ENCODE assay signal across 8 cellular contexts in the genomic region with DNA sequence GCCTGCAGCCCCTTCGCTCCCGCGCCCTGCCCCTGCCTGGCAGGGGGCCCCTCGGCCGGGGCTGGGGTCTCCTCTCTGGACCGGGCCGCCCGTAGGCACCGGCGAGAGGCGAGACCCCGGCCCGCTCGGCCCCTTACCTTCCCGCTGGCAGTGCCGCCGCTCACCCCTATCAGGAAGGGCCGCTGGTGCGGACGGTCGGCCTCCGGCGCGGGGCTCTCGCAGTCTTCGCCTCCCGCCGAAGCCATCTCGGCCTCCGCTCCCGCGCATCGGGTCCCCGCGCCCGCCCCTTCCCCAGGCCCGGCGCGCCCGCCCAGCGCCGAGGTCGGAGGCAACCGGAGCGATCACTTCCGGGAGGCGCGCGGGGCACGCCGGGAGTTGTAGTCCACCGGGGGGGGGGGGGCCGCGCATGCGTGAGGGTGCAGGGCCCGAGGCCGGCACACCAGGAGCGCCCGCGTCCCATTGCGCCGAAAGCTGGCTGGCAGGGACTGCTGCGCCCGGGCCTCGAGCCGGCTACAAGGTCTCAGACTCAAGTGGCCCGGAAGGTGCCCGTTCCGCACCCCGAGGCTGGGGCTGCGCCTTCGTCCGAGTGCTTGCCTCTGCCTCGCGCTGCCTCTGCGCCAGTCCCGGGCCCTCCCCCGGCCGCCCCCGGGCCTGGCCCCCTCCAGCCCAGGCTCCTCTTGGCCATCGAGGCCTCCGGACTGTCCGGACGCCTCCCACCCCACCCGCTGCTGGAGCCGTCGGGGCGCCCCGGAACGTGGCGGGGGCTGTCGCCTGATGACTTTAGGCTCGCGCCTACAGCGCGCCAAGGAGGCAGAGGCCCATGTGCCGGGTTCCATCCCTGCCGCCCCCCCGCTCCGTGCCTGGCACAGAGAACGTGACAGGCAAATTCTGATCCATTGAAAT. TPM values are rescaled to one million over a fixed set of nuclear protein-coding genes. Genes with fewer than 3 reads are reported as not detected.
DNase-seq lines count a peak whose midpoint lies in the region; ATAC-seq and TF ChIP-seq lines count a peak whose summit lies in the region.

A gene (minus strand): TSS at position 334 of the 903 bp plus-strand sequence. CDS start 89 bp downstream, at position 245.

- peak; percentile 93 for DNase-seq in Karpas-422
- DNase-seq in RWPE2 (ENCODE audit: low spot score) = no peak
- peak; percentile 66 for DNase-seq in activated effector memory CD4-positive, alpha-beta T cell treated with Interleukin-2 at 50 U/mL for 16 hours
- DNase-seq in fibroblast of pulmonary artery (ENCODE audit: low read depth) = peak; percentile 80
- peak; percentile 82 for DNase-seq in natural killer cell treated with Interleukin-12 subunit alpha and Interleukin-12 subunit beta and Interleukin-15 and Interleukin-18, amount 100 ng/mL, for 72 hours (ENCODE audit: low spot score)
- DNase-seq in stimulated activated naive CD4-positive, alpha-beta T cell treated with Interleukin-2 at 50 U/mL for 16 hours (lab: John Stamatoyannopoulos, UW) = peak; percentile 68

- H3K9me3 ChIP-seq in DOHH2 (ENCODE audit: control insufficient read depth, insufficient read depth, low read length) (no peaks in the 10 kb centered on the region), Karpas-422 (ENCODE audit: low read length) (no peaks in the 10 kb centered on the region), RWPE2 (ENCODE audit: severe bottlenecking) (no peaks in the 10 kb centered on the region)

- H3K4me3 ChIP-seq in DOHH2 (ENCODE audit: low read length) (peak within 1 kb of the TSS; percentile 93), Karpas-422 (ENCODE audit: low read length) (peak within 1 kb of the TSS; percentile 98), RWPE2 (ENCODE audit: severe bottlenecking) (peak within 1 kb of the TSS; percentile 86), fibroblast of pulmonary artery (replicated peaks; ENCODE audit: low read depth, low read length) (peak within 1 kb of the TSS; percentile 73)

- H3K4me2 ChIP-seq in DOHH2 (ENCODE audit: low read length) (peak within 1 kb of the TSS; percentile 99), Karpas-422 (ENCODE audit: low read depth, low read length, poor library complexity, severe bottlenecking) (peak within 1 kb of the TSS; percentile 99)

- H3K4me1 ChIP-seq in DOHH2 (ENCODE audit: control insufficient read depth, low read length) (peaks cover 23% of the 10 kb centered on the region), Karpas-422 (ENCODE audit: low read length) (peaks cover 14% of the 10 kb centered on the region), RWPE2 (ENCODE audit: insufficient read depth, poor library complexity, severe bottlenecking) (no peaks in the 10 kb centered on the region)

- H3K27me3 Mint-ChIP-seq in natural killer cell treated with Interleukin-12 subunit alpha and Interleukin-12 subunit beta and Interleukin-15 and Interleukin-18, amount 100 ng/mL, for 72 hours = no peaks in the 10 kb centered on the region

- no peak within 1 kb of the TSS for H3K27ac Mint-ChIP-seq in natural killer cell treated with Interleukin-12 subunit alpha and Interleukin-12 subunit beta and Interleukin-15 and Interleukin-18, amount 100 ng/mL, for 72 hours

- no peaks in the 10 kb centered on the region for H3K9me3 Mint-ChIP-seq in natural killer cell treated with Interleukin-12 subunit alpha and Interleukin-12 subunit beta and Interleukin-15 and Interleukin-18, amount 100 ng/mL, for 72 hours

- peaks cover 16% of the 10 kb centered on the region for H3K79me2 ChIP-seq in DOHH2 (ENCODE audit: control insufficient read depth, low read length)
- peaks cover 14% of the 10 kb centered on the region for H3K79me2 ChIP-seq in Karpas-422 (ENCODE audit: low read length)

- peaks cover 4% of the 10 kb centered on the region for H3K36me3 Mint-ChIP-seq in natural killer cell treated with Interleukin-12 subunit alpha and Interleukin-12 subunit beta and Interleukin-15 and Interleukin-18, amount 100 ng/mL, for 72 hours

- H3F3A ChIP-seq in DOHH2 (ENCODE audit: control insufficient read depth, insufficient read depth) = no peaks in the 10 kb centered on the region

- H3K27me3 ChIP-seq in DOHH2 (ENCODE audit: control insufficient read depth, low read length) = no peaks in the 10 kb centered on the region
- H3K27me3 ChIP-seq in Karpas-422 (ENCODE audit: low read length) = no peaks in the 10 kb centered on the region
- no peaks in the 10 kb centered on the region for H3K27me3 ChIP-seq in RWPE2 (ENCODE audit: insufficient read depth, poor library complexity, severe bottlenecking)

- peak within 1 kb of the TSS; percentile 91; the same call in 1 of the 2 replicates for H2AFZ ChIP-seq in Karpas-422 (ENCODE audit: low read length)

- no peak for TF ChIP-seq CTCF in DOHH2 (IDR thresholded peaks at IDR 0.05; ENCODE audit: low read depth, low read length, poor library complexity, severe bottlenecking)
- peak; percentile 8 for TF ChIP-seq CTCF in RWPE2 (IDR thresholded peaks at IDR 0.05; ENCODE audit: poor library complexity, severe bottlenecking)
- TF ChIP-seq CTCF in fibroblast of pulmonary artery (IDR thresholded peaks at IDR 0.05; ENCODE audit: low read length, missing control alignments) = no peak

- H3K27ac ChIP-seq in DOHH2 (ENCODE audit: low read depth, low read length) = peak within 1 kb of the TSS; percentile 40
- H3K27ac ChIP-seq in Karpas-422 (ENCODE audit: low read length) = peak within 1 kb of the TSS; percentile 26; the same call in 1 of the 2 replicates
- no peak within 1 kb of the TSS for H3K27ac ChIP-seq in RWPE2 (ENCODE audit: poor library complexity, severe bottlenecking)

- no peaks in the 10 kb centered on the region for H4K20me1 ChIP-seq in DOHH2 (ENCODE audit: control insufficient read depth, insufficient read depth, low read depth, low read length)
- no peaks in the 10 kb centered on the region for H4K20me1 ChIP-seq in Karpas-422 (ENCODE audit: insufficient read depth, low read depth, low read length)

- H3K4me1 Mint-ChIP-seq in natural killer cell treated with Interleukin-12 subunit alpha and Interleukin-12 subunit beta and Interleukin-15 and Interleukin-18, amount 100 ng/mL, for 72 hours (ENCODE audit: low read depth in 2 of 2) = peaks cover 3 to 6% of the 10 kb centered on the region in 2 donors

- peak within 1 kb of the TSS; percentile 97 for H3K9ac ChIP-seq in Karpas-422 (ENCODE audit: low read length)

- peak; percentile 73 for ATAC-seq in GM21723 (IDR thresholded peaks at IDR 0.05; ENCODE audit: unreplicated experiment)
- ATAC-seq in RWPE2 (ENCODE audit: low read depth) = peak; percentile 89
- peak; percentile 96 to 98 for ATAC-seq in natural killer cell treated with Interleukin-12 subunit alpha and Interleukin-12 subunit beta and Interleukin-15 and Interleukin-18, amount 100 ng/mL, for 72 hours

- H3K9me2 ChIP-seq in DOHH2 (replicated peaks; ENCODE audit: control insufficient read depth, low read length) = no peaks in the 10 kb centered on the region
- no peaks in the 10 kb centered on the region for H3K9me2 ChIP-seq in Karpas-422 (replicated peaks; ENCODE audit: insufficient read depth, low read length)

- peak within 1 kb of the TSS; percentile 80 for H3K4me3 Mint-ChIP-seq in natural killer cell treated with Interleukin-12 subunit alpha and Interleukin-12 subunit beta and Interleukin-15 and Interleukin-18, amount 100 ng/mL, for 72 hours

- H3K36me3 ChIP-seq in DOHH2 (ENCODE audit: control insufficient read depth, low read length) (peaks cover 38% of the 10 kb centered on the region), Karpas-422 (ENCODE audit: insufficient read depth, low read length) (no peaks in the 10 kb centered on the region), RWPE2 (ENCODE audit: low read depth) (peaks cover 25% of the 10 kb centered on the region)

RNA-seq across cellular contexts. Expression of the gene that starts here (rescaled TPM):
- 8.0 and 23.5 TPM in 2 replicates for total RNA-seq in Karpas-422 (2014; rRNA removed; shearing (Covaris generic); ENCODE audit: low replicate concordance)
- 10 to 100 TPM; 24.9 to 37.4 TPM for total RNA-seq in natural killer cell treated with Interleukin-12 subunit alpha and Interleukin-12 subunit beta and Interleukin-15 and Interleukin-18, amount 100 ng/mL, for 72 hours
